In genomic region chr6:133952815-133953633, GRCh38 we compare ENCODE assay signal across 1 cellular context.
TF ChIP-seq lines count a peak whose summit lies in the region.

TSS of gene TBPL1 (plus strand) at chr6:133953224. CDS start at chr6:133980126, 26,902 bp downstream.

TF ChIP-seq in K562, 482 proteins besides CTCF, POLR2A, EP300 and RAD21 (continued from another document and continues in another):
- TF ChIP-seq, protein P1, sequence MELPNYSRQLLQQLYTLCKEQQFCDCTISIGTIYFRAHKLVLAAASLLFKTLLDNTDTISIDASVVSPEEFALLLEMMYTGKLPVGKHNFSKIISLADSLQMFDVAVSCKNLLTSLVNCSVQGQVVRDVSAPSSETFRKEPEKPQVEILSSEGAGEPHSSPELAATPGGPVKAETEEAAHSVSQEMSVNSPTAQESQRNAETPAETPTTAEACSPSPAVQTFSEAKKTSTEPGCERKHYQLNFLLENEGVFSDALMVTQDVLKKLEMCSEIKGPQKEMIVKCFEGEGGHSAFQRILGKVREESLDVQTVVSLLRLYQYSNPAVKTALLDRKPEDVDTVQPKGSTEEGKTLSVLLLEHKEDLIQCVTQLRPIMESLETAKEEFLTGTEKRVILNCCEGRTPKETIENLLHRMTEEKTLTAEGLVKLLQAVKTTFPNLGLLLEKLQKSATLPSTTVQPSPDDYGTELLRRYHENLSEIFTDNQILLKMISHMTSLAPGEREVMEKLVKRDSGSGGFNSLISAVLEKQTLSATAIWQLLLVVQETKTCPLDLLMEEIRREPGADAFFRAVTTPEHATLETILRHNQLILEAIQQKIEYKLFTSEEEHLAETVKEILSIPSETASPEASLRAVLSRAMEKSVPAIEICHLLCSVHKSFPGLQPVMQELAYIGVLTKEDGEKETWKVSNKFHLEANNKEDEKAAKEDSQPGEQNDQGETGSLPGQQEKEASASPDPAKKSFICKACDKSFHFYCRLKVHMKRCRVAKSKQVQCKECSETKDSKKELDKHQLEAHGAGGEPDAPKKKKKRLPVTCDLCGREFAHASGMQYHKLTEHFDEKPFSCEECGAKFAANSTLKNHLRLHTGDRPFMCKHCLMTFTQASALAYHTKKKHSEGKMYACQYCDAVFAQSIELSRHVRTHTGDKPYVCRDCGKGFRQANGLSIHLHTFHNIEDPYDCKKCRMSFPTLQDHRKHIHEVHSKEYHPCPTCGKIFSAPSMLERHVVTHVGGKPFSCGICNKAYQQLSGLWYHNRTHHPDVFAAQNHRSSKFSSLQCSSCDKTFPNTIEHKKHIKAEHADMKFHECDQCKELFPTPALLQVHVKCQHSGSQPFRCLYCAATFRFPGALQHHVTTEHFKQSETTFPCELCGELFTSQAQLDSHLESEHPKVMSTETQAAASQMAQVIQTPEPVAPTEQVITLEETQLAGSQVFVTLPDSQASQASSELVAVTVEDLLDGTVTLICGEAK (IDR thresholded peaks at IDR 0.05), result peak; percentile 94
- TF ChIP-seq, protein P1 (CRISPR knock-in tag; IDR thresholded peaks at IDR 0.05), result peak; percentile 16; the same call in 1 of the 2 replicates
- TF ChIP-seq ZNF263 (CRISPR knock-in tag; IDR thresholded peaks at IDR 0.05; ENCODE audit: borderline replicate concordance), result no peak; the same call in 1 of the 2 replicates
- TF ChIP-seq RBM14 (IDR thresholded peaks at IDR 0.05; ENCODE audit: borderline replicate concordance, insufficient read depth, low read depth, low read length), result no peak
- TF ChIP-seq FOSL1 (tag; conservative IDR thresholded peaks at IDR 0.05), result no peak; the same call in 1 of the 2 replicates
- TF ChIP-seq PML (IDR thresholded peaks at IDR 0.05; ENCODE audit: low read length), result peak; percentile 80
- TF ChIP-seq USF1 (CRISPR knock-in tag; IDR thresholded peaks at IDR 0.05), result no peak
- TF ChIP-seq FIP1L1 (IDR thresholded peaks at IDR 0.05; ENCODE audit: low read depth, low read length, poor library complexity, severe bottlenecking), result peak; percentile 76
- peak; percentile 82 for TF ChIP-seq GTF2A2 (tag; IDR thresholded peaks at IDR 0.05)
- no peak for TF ChIP-seq XRCC4 (IDR thresholded peaks at IDR 0.05; ENCODE audit: extremely low read depth, insufficient read depth, insufficient read length)
- no peak for TF ChIP-seq MED1 (CRISPR knock-in tag; IDR thresholded peaks at IDR 0.05; ENCODE audit: borderline replicate concordance)
- TF ChIP-seq POLR2B (IDR thresholded peaks at IDR 0.05; ENCODE audit: low read depth, partially characterized antibody), result peak; percentile 79
- no peak for TF ChIP-seq ZNF583 (CRISPR knock-in tag; IDR thresholded peaks at IDR 0.05)
- TF ChIP-seq HINFP (tag; conservative IDR thresholded peaks at IDR 0.05; ENCODE audit: low read depth), result no peak
- TF ChIP-seq, protein P2, sequence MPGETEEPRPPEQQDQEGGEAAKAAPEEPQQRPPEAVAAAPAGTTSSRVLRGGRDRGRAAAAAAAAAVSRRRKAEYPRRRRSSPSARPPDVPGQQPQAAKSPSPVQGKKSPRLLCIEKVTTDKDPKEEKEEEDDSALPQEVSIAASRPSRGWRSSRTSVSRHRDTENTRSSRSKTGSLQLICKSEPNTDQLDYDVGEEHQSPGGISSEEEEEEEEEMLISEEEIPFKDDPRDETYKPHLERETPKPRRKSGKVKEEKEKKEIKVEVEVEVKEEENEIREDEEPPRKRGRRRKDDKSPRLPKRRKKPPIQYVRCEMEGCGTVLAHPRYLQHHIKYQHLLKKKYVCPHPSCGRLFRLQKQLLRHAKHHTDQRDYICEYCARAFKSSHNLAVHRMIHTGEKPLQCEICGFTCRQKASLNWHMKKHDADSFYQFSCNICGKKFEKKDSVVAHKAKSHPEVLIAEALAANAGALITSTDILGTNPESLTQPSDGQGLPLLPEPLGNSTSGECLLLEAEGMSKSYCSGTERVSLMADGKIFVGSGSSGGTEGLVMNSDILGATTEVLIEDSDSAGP (CRISPR knock-in tag; IDR thresholded peaks at IDR 0.05), result no peak
- TF ChIP-seq BDP1 (IDR thresholded peaks at IDR 0.05; ENCODE audit: insufficient read depth, insufficient read length), result no peak
- peak; percentile 98 for TF ChIP-seq GABPA (tag; conservative IDR thresholded peaks at IDR 0.05; ENCODE audit: low read depth)
- TF ChIP-seq NELFE (IDR thresholded peaks at IDR 0.05; ENCODE audit: insufficient read depth, insufficient read length), result peak; percentile 59
- TF ChIP-seq FOXK2 (conservative IDR thresholded peaks at IDR 0.05 in 1 of 2, IDR thresholded peaks at IDR 0.05 in 1 of 2; ENCODE audit: low read depth in 2 of 2), result peak; percentile 83 to 89
- peak; percentile 94 to 96 for TF ChIP-seq ETV6 (IDR thresholded peaks at IDR 0.05; ENCODE audit: borderline replicate concordance in 1 of 2, low read depth in 2 of 2, low read length in 1 of 2)
- no peak for TF ChIP-seq ETV6 (CRISPR knock-in tag; IDR thresholded peaks at IDR 0.05; ENCODE audit: borderline replicate concordance)
- TF ChIP-seq JUN (IDR thresholded peaks at IDR 0.05; ENCODE audit: borderline replicate concordance, low read depth, low read length), result 0 out of 2 replicates have a peak, but pooled peaks have one; percentile 36
- no peak for TF ChIP-seq JUN (CRISPR knock-in tag; IDR thresholded peaks at IDR 0.05; ENCODE audit: borderline replicate concordance)
- TF ChIP-seq, protein P3, sequence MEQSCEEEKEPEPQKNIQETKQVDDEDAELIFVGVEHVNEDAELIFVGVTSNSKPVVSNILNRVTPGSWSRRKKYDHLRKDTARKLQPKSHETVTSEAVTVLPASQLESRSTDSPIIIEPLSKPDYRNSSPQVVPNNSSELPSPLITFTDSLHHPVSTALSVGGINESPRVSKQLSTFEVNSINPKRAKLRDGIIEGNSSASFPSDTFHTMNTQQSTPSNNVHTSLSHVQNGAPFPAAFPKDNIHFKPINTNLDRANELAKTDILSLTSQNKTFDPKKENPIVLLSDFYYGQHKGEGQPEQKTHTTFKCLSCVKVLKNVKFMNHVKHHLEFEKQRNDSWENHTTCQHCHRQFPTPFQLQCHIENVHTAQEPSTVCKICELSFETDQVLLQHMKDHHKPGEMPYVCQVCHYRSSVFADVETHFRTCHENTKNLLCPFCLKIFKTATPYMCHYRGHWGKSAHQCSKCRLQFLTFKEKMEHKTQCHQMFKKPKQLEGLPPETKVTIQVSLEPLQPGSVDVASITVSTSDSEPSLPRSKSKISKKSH (CRISPR knock-in tag; IDR thresholded peaks at IDR 0.05), result no peak
- no peak for TF ChIP-seq ZNF445 (CRISPR knock-in tag; IDR thresholded peaks at IDR 0.05; ENCODE audit: low read depth)
- TF ChIP-seq MITF (IDR thresholded peaks at IDR 0.05), result 0 out of 2 replicates have a peak, but pooled peaks have one; percentile 9
- TF ChIP-seq ATF2 (CRISPR knock-in tag; IDR thresholded peaks at IDR 0.05), result no peak
- peak; percentile 94 for TF ChIP-seq GABPB1 (CRISPR knock-in tag; IDR thresholded peaks at IDR 0.05)
- TF ChIP-seq KLF16 (IDR thresholded peaks at IDR 0.05), result no peak
- TF ChIP-seq NEUROD1 (IDR thresholded peaks at IDR 0.05; ENCODE audit: borderline replicate concordance, low read depth, low read length, partially characterized antibody), result peak; percentile 81
- TF ChIP-seq, protein P4, sequence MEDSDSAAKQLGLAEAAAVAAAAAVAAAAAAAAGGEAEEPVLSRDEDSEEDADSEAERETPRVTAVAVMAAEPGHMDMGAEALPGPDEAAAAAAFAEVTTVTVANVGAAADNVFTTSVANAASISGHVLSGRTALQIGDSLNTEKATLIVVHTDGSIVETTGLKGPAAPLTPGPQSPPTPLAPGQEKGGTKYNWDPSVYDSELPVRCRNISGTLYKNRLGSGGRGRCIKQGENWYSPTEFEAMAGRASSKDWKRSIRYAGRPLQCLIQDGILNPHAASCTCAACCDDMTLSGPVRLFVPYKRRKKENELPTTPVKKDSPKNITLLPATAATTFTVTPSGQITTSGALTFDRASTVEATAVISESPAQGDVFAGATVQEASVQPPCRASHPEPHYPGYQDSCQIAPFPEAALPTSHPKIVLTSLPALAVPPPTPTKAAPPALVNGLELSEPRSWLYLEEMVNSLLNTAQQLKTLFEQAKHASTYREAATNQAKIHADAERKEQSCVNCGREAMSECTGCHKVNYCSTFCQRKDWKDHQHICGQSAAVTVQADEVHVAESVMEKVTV (CRISPR knock-in tag; IDR thresholded peaks at IDR 0.05), result 0 out of 2 replicates have a peak, but pooled peaks have one; percentile 21
- TF ChIP-seq STAT5A (IDR thresholded peaks at IDR 0.05; ENCODE audit: borderline replicate concordance, low read length), result peak; percentile 34; the same call in 1 of the 2 replicates
- TF ChIP-seq CCNT2 (IDR thresholded peaks at IDR 0.05; ENCODE audit: borderline replicate concordance, extremely low read depth, insufficient read length, low read depth, low read length), result peak; percentile 82
- TF ChIP-seq SP1 (CRISPR knock-in tag; IDR thresholded peaks at IDR 0.05), result no peak; the same call in 1 of the 2 replicates
- peak; percentile 55; the same call in 1 of the 2 replicates for TF ChIP-seq GTF2E2 (tag; IDR thresholded peaks at IDR 0.05)
- TF ChIP-seq FOXP1 (CRISPR knock-in tag; IDR thresholded peaks at IDR 0.05), result peak; percentile 67; the same call in 1 of the 2 replicates
- TF ChIP-seq DNMT1 (IDR thresholded peaks at IDR 0.05), result no peak
- TF ChIP-seq ATF6 (CRISPR knock-in tag; IDR thresholded peaks at IDR 0.05), result no peak; the same call in 1 of the 2 replicates
